ENCODE assay signal across 18 cellular contexts in genomic region chr9:81225586-81225985, GRCh38.
"Had no signal": no experiment of that assay in that cellular context is flagged by ENCODE, and none has a peak within 500 bp of the region (broad histone marks: within the 10 kb centered on the region; RNA-seq: fewer than 3 reads in every experiment).

No MANE protein-coding gene starts in this region.

- H3K27me3 ChIP-seq: testis had no signal

- H3K36me3 Mint-ChIP-seq: activated naive CD8-positive, alpha-beta T cell treated with anti-CD3 and anti-CD28 coated beads for 36 hours; mesothelial cell of epicardium; natural killer cell; WTC11 had no signal

- H3K4me1 ChIP-seq: testis had no signal

- H3K4me3 Mint-ChIP-seq: activated naive CD8-positive, alpha-beta T cell treated with anti-CD3 and anti-CD28 coated beads for 36 hours; mesothelial cell of epicardium; natural killer cell; WTC11 had no signal

- H3K4me3 ChIP-seq: coronary artery, lung, testis had no signal

- H3K9me3 ChIP-seq: testis had no signal

- H3K27ac Mint-ChIP-seq: activated naive CD8-positive, alpha-beta T cell treated with anti-CD3 and anti-CD28 coated beads for 36 hours; mesothelial cell of epicardium; natural killer cell; WTC11 had no signal

- H3K9me3 Mint-ChIP-seq: activated naive CD8-positive, alpha-beta T cell treated with anti-CD3 and anti-CD28 coated beads for 36 hours; WTC11 had no signal

- H3K4me1 Mint-ChIP-seq: activated naive CD8-positive, alpha-beta T cell treated with anti-CD3 and anti-CD28 coated beads for 36 hours; natural killer cell had no signal

- H3K27ac ChIP-seq: coronary artery, testis had no signal

- DNase-seq: activated CD4-positive, alpha-beta T cell treated with anti-CD3 and anti-CD28 coated beads, Interleukin-2, amount 50 U/mL, for 4 hours; activated CD8-positive, alpha-beta memory T cell treated with anti-CD3 and anti-CD28 coated beads, Interleukin-2, amount 50 U/mL, for 48 hours; activated naive CD4-positive, alpha-beta T cell treated with Interleukin-2 at 50 U/mL for 16 hours; activated naive CD8-positive, alpha-beta T cell treated with anti-CD3 and anti-CD28 coated beads for 36 hours; activated T-cell treated with anti-CD3 and anti-CD28 coated beads, Interleukin-2, amount 50 U/mL, for 48 hours; amniotic stem cell; cerebellar nuclear complex; foreskin melanocyte; natural killer cell; stimulated activated CD4-positive, alpha-beta T cell treated with anti-CD3 and anti-CD28 coated beads, Interleukin-2, amount 100 ng/mL, for 48 hours; stimulated activated CD8-positive, alpha-beta memory T cell treated with anti-CD3 and anti-CD28 coated beads, Interleukin-4, amount 100 ng/mL, for 48 hours; stimulated activated naive CD4-positive, alpha-beta T cell; T-helper 9 cell; testis had no signal

- H3K27me3 Mint-ChIP-seq: activated naive CD8-positive, alpha-beta T cell treated with anti-CD3 and anti-CD28 coated beads for 36 hours had no signal
